Comparison of ENCODE assay signal across 8 cellular contexts in the genomic region with DNA sequence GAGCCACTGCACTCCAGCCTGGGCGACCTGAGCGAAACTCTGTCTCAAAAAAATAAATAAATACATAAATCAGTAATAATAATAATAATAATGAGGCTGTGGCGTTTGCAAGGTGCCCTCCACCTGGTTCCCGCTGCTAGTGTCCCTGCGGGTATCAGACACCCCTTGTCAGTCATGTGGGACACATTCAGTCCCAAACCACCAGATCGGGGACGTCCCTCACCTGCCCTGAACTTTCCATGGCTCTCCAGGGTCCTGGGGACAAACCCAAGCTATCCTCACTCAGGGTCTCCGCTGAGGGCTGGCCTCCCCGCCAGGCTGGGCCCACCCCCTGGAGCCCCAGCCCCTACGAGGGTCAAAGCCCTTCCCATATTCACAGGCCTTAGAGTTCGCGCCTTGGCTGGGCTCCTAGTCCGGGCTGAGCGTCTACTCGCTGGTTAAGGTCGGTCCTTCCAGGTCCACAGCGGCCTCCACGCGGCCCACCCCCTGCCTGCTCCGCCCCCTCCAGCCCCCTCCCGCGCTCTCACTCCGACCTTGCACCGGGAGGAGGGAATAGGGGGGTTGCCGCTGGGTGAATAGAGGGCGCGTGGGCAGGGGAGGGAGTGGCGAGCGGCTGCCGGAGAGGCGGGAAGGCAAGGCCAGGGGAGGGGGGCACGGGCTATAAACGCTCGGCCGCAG. TPM values are rescaled to one million over a fixed set of nuclear protein-coding genes. Genes with fewer than 3 reads are reported as not detected.
DNase-seq lines count a peak whose midpoint lies in the region; ATAC-seq, FAIRE-seq and TF ChIP-seq lines count a peak whose summit lies in the region.

No MANE protein-coding gene starts in this region.

- peak overlapping the region; percentile 67 for H3K4me3 Mint-ChIP-seq in T-helper 17 cell

- H3K27ac ChIP-seq in iPS-20b (ENCODE audit: low read length), result no peak overlapping the region
- no peak overlapping the region for H3K27ac ChIP-seq in stomach

- no peak for ATAC-seq in T-helper 17 cell
- no peak for ATAC-seq in GM21619 (IDR thresholded peaks at IDR 0.05; ENCODE audit: unreplicated experiment)

- no peak for TF ChIP-seq CTCF in stomach (IDR thresholded peaks at IDR 0.05)

- TF ChIP-seq POLR2A in stomach (IDR thresholded peaks at IDR 0.05), result no peak

- WGBS in stomach, 5 donors, result 14 to 22% (median 17%) methylated on average over 28 to 35 of the region's 35 CpGs

- H3K27ac Mint-ChIP-seq in T-helper 17 cell, result no peak overlapping the region

- no peak overlapping the region for H3K9ac ChIP-seq in iPS-20b (ENCODE audit: low read depth, low read length)

- H3K27me3 Mint-ChIP-seq in T-helper 17 cell, result no peaks in the 10 kb centered on the region

- peaks cover 71% of the 10 kb centered on the region for H3K27me3 ChIP-seq in iPS-20b (ENCODE audit: insufficient read depth, low read length)
- peaks cover 26 to 57% (median 53%) of the 10 kb centered on the region in 3 donors for H3K27me3 ChIP-seq in stomach

- DNase-seq in activated effector memory CD4-positive, alpha-beta T cell treated with anti-CD3 and anti-CD28 coated beads, Interleukin-2, amount 50 U/mL, for 16 hours, result peak; percentile 72
- DNase-seq in activated effector memory CD4-positive, alpha-beta T cell treated with Interleukin-2 at 50 U/mL for 16 hours, result no peak
- DNase-seq in T-helper 17 cell, result no peak
- no peak for DNase-seq in stomach
- DNase-seq in glomerular visceral epithelial cell (ENCODE audit: extremely low spot score), result no peak
- no peak for DNase-seq in frontal cortex (ENCODE audit: low spot score in 2 of 2)

- H3K36me3 Mint-ChIP-seq in T-helper 17 cell (ENCODE audit: low read depth), result peaks cover 2% of the 10 kb centered on the region

- no peak for FAIRE-seq in frontal cortex (lab: Jason Lieb, UNC)

- H3K36me3 ChIP-seq in iPS-20b (ENCODE audit: insufficient read depth, low read depth, low read length) (no peaks in the 10 kb centered on the region), stomach (no peaks in the 10 kb centered on the region)

- H3K4me3 ChIP-seq in iPS-20b (ENCODE audit: low read length) (peak overlapping the region; percentile 69), stomach (peak overlapping the region; percentile 17 to 50 (median 33))

- no peaks in the 10 kb centered on the region for H3K4me1 ChIP-seq in iPS-20b (ENCODE audit: insufficient read depth, low read length)
- H3K4me1 ChIP-seq in stomach, result peaks cover 36 to 70% (median 62%) of the 10 kb centered on the region in 4 donors

- intact Hi-C loops in stomach (cut with DNase I; ENCODE audit: low total_unique reads), result loop anchor here (5.0 kb wide), 2 partner anchors 49 to 149 kb away; no protein-coding TSS in a partner anchor

- peaks cover 12% of the 10 kb centered on the region for H3K4me1 Mint-ChIP-seq in T-helper 17 cell

- H3K9me3 ChIP-seq in T-helper 17 cell (ENCODE audit: control insufficient read depth, low read length, poor library complexity, severe bottlenecking), result no peaks in the 10 kb centered on the region
- H3K9me3 ChIP-seq in iPS-20b (ENCODE audit: insufficient read depth, low read depth, low read length), result no peaks in the 10 kb centered on the region
- no peaks in the 10 kb centered on the region for H3K9me3 ChIP-seq in stomach

- TF ChIP-seq EP300 in stomach (IDR thresholded peaks at IDR 0.05), result no peak

RNA-seq across cellular contexts. Expression of gene KISS1R, which starts 0.3 kb away (rescaled TPM):
- total RNA-seq in T-helper 17 cell (under 1 TPM; 0.94 to 0.99 TPM), stomach (not detected), frontal cortex (0.41 TPM)
- polyA plus RNA-seq in stomach, result not detected

RNA-seq across cellular contexts. Expression of gene R3HDM4, which starts 3.8 kb away (rescaled TPM):
- total RNA-seq in T-helper 17 cell, result 100 to 1,000 TPM; 233 to 243 TPM
- 10 to 100 TPM in 3 of 5 donors, 1 to 10 TPM in 2; 5.8 to 62.0 (median 29.7) TPM for total RNA-seq in stomach
- 10 to 100 TPM; 47.1 to 63.8 (median 60.0) TPM for polyA plus RNA-seq in stomach
- total RNA-seq in frontal cortex, result 26.5 TPM

RNA-seq across cellular contexts. Expression of gene ARID3A, which starts 9.1 kb away (rescaled TPM):
- total RNA-seq in T-helper 17 cell (10 to 100 TPM in 1 of 2 donors, 1 to 10 TPM in 1; 8.1 to 11.8 TPM), stomach (10 to 100 TPM in 2 of 5 donors, 1 to 10 TPM in 2, not detected in 1; 1.8 to 23.5 (median 8.6) TPM), frontal cortex (2.4 TPM)
- polyA plus RNA-seq in stomach, result 1 to 10 TPM; 1.1 to 4.3 (median 2.1) TPM

RNA-seq across cellular contexts. Expression of gene RNU6-9, which starts 23.5 kb away (rescaled TPM):
- total RNA-seq in T-helper 17 cell (not detected), stomach (not detected), frontal cortex (not detected)
- polyA plus RNA-seq in stomach, result not detected

RNA-seq across cellular contexts. Expression of gene MED16, which starts 23.8 kb away (rescaled TPM):
- 10 to 100 TPM; 59.6 to 71.3 TPM for total RNA-seq in T-helper 17 cell
- total RNA-seq in stomach, result 100 to 1,000 TPM in 2 of 5 donors, 10 to 100 TPM in 3; 16.7 to 126 (median 82.1) TPM
- 10 to 100 TPM; 49.0 to 74.0 (median 54.7) TPM for polyA plus RNA-seq in stomach
- 15.9 TPM for total RNA-seq in frontal cortex
